In genomic region chr4:148109216-148109615, GRCh38 we compare ENCODE assay signal across 19 cellular contexts.
DNase-seq lines count a peak whose midpoint lies in the region; ATAC-seq and TF ChIP-seq lines count a peak whose summit lies in the region.
"Had no signal": no experiment of that assay in that cellular context is flagged by ENCODE, and none has a peak within 500 bp of the region (broad histone marks: within the 10 kb centered on the region; RNA-seq: fewer than 3 reads in every experiment).

No MANE protein-coding gene starts in this region.

- H3K4me3 Mint-ChIP-seq in nephron = no peak overlapping the region
- H3K4me3 Mint-ChIP-seq in CD8-positive, alpha-beta memory T cell = no peak overlapping the region
- H3K4me3 Mint-ChIP-seq: CD14-positive monocyte; CD4-positive, alpha-beta memory T cell; CD4-positive, CD25-positive, alpha-beta regulatory T cell had no signal

- no peaks in the 10 kb centered on the region for H3K27me3 Mint-ChIP-seq in nephron (ENCODE audit: low read depth)
- H3K27me3 Mint-ChIP-seq in CD8-positive, alpha-beta memory T cell = no peaks in the 10 kb centered on the region
- H3K27me3 Mint-ChIP-seq: CD4-positive, alpha-beta memory T cell; CD4-positive, CD25-positive, alpha-beta regulatory T cell had no signal

- no peaks in the 10 kb centered on the region for H3K27me3 ChIP-seq in SJCRH30
- H3K27me3 ChIP-seq in CD8-positive, alpha-beta memory T cell (ENCODE audit: insufficient read depth, low read length, poor library complexity, severe bottlenecking) = no peaks in the 10 kb centered on the region
- H3K27me3 ChIP-seq: BE2C, BLaER1 had no signal

- peak overlapping the region in 2 of 3 experiments; percentile 36 to 44 for H3K27ac Mint-ChIP-seq in nephron
- H3K27ac Mint-ChIP-seq in CD8-positive, alpha-beta memory T cell = peak overlapping the region in 2 of 8 donors; percentile 51 to 58
- H3K27ac Mint-ChIP-seq: CD14-positive monocyte; CD4-positive, CD25-positive, alpha-beta regulatory T cell had no signal

- peaks cover 24% of the 10 kb centered on the region for H3K9me3 Mint-ChIP-seq in nephron
- no peaks in the 10 kb centered on the region for H3K9me3 Mint-ChIP-seq in CD8-positive, alpha-beta memory T cell

- no peak overlapping the region for H3K4me3 ChIP-seq in SJCRH30
- no peak overlapping the region for H3K4me3 ChIP-seq in CD8-positive, alpha-beta memory T cell (ENCODE audit: low read length)
- H3K4me3 ChIP-seq: BLaER1, GM12878 had no signal

- peak; percentile 76 for ATAC-seq in left lobe of liver
- ATAC-seq: GM12878 had no signal

- POLR2A ChIA-PET in CD8-positive, alpha-beta memory T cell (lab: Charles Lee) = interaction anchor here (0.6 kb wide), 1 partner anchor 333 kb away, joined by 6 read pairs; the partner anchor contains the start of gene NR3C2

- H3K4me1 Mint-ChIP-seq in nephron = peaks cover 46% of the 10 kb centered on the region
- peaks cover 10 to 46% (median 11%) of the 10 kb centered on the region in 3 donors for H3K4me1 Mint-ChIP-seq in CD8-positive, alpha-beta memory T cell
- H3K4me1 Mint-ChIP-seq: CD14-positive monocyte had no signal

- no peak for TF ChIP-seq CTCF in nephron (IDR thresholded peaks at IDR 0.05; ENCODE audit: unreplicated experiment in 3 of 3)

- no peaks in the 10 kb centered on the region for H3K9me3 ChIP-seq in SJCRH30 (replicated peaks)
- no peaks in the 10 kb centered on the region for H3K9me3 ChIP-seq in CD8-positive, alpha-beta memory T cell (ENCODE audit: low read length)
- H3K9me3 ChIP-seq: BE2C, Caco-2 had no signal

- DNase-seq in SJCRH30 = no peak
- DNase-seq in left lobe of liver (ENCODE audit: low spot score) = no peak
- no peak for DNase-seq in activated effector memory CD4-positive, alpha-beta T cell treated with anti-CD3 and anti-CD28 coated beads, Interleukin-2, amount 50 U/mL, for 16 hours
- no peak for DNase-seq in EL
- no peak for DNase-seq in CD8-positive, alpha-beta memory T cell
- DNase-seq: 8988T; ACHN; BE2C; C1 segment of cervical spinal cord; Caco-2; Calu3; CD4-positive, alpha-beta memory T cell; CD4-positive, CD25-positive, alpha-beta regulatory T cell; DMS79 treated with DMSO at 0.1 percent for 48 hours; GDM1 had no signal

- H3K36me3 ChIP-seq in SJCRH30 = no peaks in the 10 kb centered on the region
- no peaks in the 10 kb centered on the region for H3K36me3 ChIP-seq in CD8-positive, alpha-beta memory T cell (ENCODE audit: insufficient read depth, low read length)
- H3K36me3 ChIP-seq: BE2C, BLaER1 had no signal

- CTCF ChIA-PET in CD8-positive, alpha-beta memory T cell (lab: Charles Lee) = no interaction called here

- peaks cover 24% of the 10 kb centered on the region for H3K4me1 ChIP-seq in SJCRH30
- H3K4me1 ChIP-seq in CD8-positive, alpha-beta memory T cell (ENCODE audit: insufficient read depth, low read length) = peaks cover 8% of the 10 kb centered on the region
- H3K4me1 ChIP-seq: BE2C, Caco-2 had no signal

- H3K36me3 Mint-ChIP-seq in nephron (ENCODE audit: low read depth) = peaks cover 29% of the 10 kb centered on the region
- H3K36me3 Mint-ChIP-seq in CD8-positive, alpha-beta memory T cell = peaks cover 24 to 92% (median 48%) of the 10 kb centered on the region in 3 donors
- H3K36me3 Mint-ChIP-seq: CD14-positive monocyte had no signal

- H3K27ac ChIP-seq in SJCRH30 = peak overlapping the region; percentile 18; the same call in 1 of the 2 replicates
- no peak overlapping the region for H3K27ac ChIP-seq in CD8-positive, alpha-beta memory T cell (ENCODE audit: low read depth, low read length)
- H3K27ac ChIP-seq: BLaER1 had no signal
